10 cellular contexts compared by ENCODE assay signal in the genomic region with DNA sequence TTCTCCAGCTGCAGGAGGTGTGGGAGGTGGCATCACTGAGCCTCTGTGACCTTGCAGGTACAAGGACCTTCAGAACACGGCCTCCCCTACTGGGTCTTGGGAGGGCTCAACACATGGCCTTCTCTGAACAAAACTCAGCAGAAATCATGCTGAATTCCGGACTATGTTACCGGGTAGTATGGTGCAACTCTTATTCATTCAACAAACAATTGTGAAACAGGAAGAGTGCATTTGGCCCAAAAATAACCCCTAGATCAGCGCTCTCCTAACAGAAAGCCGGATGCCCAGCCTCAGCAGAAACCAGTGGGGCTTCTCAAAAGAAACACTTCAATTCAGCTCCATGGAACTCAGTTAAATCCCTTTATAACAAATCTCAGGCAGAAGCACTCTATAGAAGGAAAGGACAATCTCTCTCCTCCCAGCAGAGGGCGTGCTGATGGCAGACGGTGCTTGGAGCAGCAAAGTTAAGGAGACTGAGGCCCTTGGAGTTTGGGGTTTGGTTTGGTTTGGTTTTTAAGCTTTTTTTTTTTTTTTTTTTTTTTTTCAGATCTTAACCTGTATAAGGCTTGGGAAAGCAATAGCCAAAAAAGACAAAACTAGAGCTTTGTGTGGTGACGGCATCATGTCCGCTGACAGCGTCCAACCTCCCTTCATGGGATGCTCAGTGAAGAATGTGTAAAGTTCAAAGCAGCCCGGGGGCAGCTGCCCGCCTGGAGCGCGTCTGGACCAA.
A peak's percentile ranks its signal among the peaks of the same experiment; 100 is the strongest.
DNase-seq lines count a peak whose midpoint lies in the region; ATAC-seq and TF ChIP-seq lines count a peak whose summit lies in the region.
"Had no signal": no experiment of that assay in that cellular context is flagged by ENCODE, and none has a peak within 500 bp of the region (broad histone marks: within the 10 kb centered on the region; RNA-seq: fewer than 3 reads in every experiment).

No MANE protein-coding gene starts in this region.

- no peaks in the 10 kb centered on the region for H3K27me3 ChIP-seq in breast epithelium
- peaks cover 8 to 63% of the 10 kb centered on the region in 2 donors for H3K27me3 ChIP-seq in left lung
- no peaks in the 10 kb centered on the region for H3K27me3 ChIP-seq in aorta (ENCODE audit: control insufficient read depth in 1 of 2, insufficient read depth in 2 of 2, low read length in 1 of 2)

- H3K27ac ChIP-seq in breast epithelium, result no peak overlapping the region
- H3K27ac ChIP-seq in left lung, result no peak overlapping the region
- no peak overlapping the region for H3K27ac ChIP-seq in aorta (ENCODE audit: low read depth in 1 of 2, low read length in 2 of 2)
- H3K27ac ChIP-seq in coronary artery, result no peak overlapping the region
- H3K27ac ChIP-seq: parathyroid adenoma had no signal

- H3K27me3 Mint-ChIP-seq in MCF 10A (ENCODE audit: insufficient read depth, unreplicated experiment), result no peaks in the 10 kb centered on the region
- peaks cover 10% of the 10 kb centered on the region for H3K27me3 Mint-ChIP-seq in activated T-cell treated with anti-CD3 and anti-CD28 coated beads, Interleukin-2, amount 50 U/mL, for 72 hours (ENCODE audit: low read depth)

- H3K27ac Mint-ChIP-seq in MCF 10A (ENCODE audit: low read depth, unreplicated experiment), result no peak overlapping the region
- H3K27ac Mint-ChIP-seq in activated T-cell treated with anti-CD3 and anti-CD28 coated beads, Interleukin-2, amount 50 U/mL, for 72 hours, result no peak overlapping the region

- POLR2A ChIA-PET in MCF 10A (lab: Yijun Ruan, JAX), result no interaction called here

- CTCF ChIA-PET in MCF 10A (lab: Yijun Ruan, JAX), result interaction anchor here (0.6 to 1.2 kb wide), 9 partner anchors 11 to 1162 kb away, joined by 3 to 4 read pairs (median 3); no protein-coding TSS in a partner anchor

- H3K4me1 ChIP-seq in breast epithelium, result no peaks in the 10 kb centered on the region
- peaks cover 0 to 5% of the 10 kb centered on the region in 2 donors for H3K4me1 ChIP-seq in left lung
- H3K4me1 ChIP-seq in aorta (ENCODE audit: control insufficient read depth in 1 of 2, insufficient read depth in 2 of 2, low read length in 2 of 2), result no peaks in the 10 kb centered on the region
- H3K4me1 ChIP-seq: parathyroid adenoma had no signal

- BruUV-seq in MCF 10A (replicated peaks; lab: Mats Ljungman, UMichigan), result no TSS peak

- H3K9me3 ChIP-seq in breast epithelium, result no peaks in the 10 kb centered on the region
- H3K9me3 ChIP-seq in left lung, result no peaks in the 10 kb centered on the region
- H3K9me3 ChIP-seq in aorta (ENCODE audit: control insufficient read depth, low read length), result no peaks in the 10 kb centered on the region

- H3K4me3 ChIP-seq in breast epithelium (no peak overlapping the region), left lung (no peak overlapping the region), aorta (ENCODE audit: low read length in 2 of 2) (no peak overlapping the region), coronary artery (no peak overlapping the region)

- ATAC-seq in activated T-cell treated with anti-CD3 and anti-CD28 coated beads, Interleukin-2, amount 50 U/mL, for 72 hours (replicated peaks in 1 of 2), result no peak
- ATAC-seq in left lung (peak; percentile 80), GM21360 (IDR thresholded peaks at IDR 0.05; ENCODE audit: unreplicated experiment) (no peak), aorta (ENCODE audit: low FRiP score) (no peak)

- DNase-seq in MCF 10A (ENCODE audit: unreplicated experiment), result peak; percentile 27
- DNase-seq in breast epithelium (ENCODE audit: low spot score in 2 of 2), result no peak
- DNase-seq in NCI-H345 (lab: John Stamatoyannopoulos, UW), result peak; percentile 46
- DNase-seq in activated T-cell treated with anti-CD3 and anti-CD28 coated beads, Interleukin-2, amount 50 U/mL, for 72 hours, result peak; percentile 25 to 39
- DNase-seq in left lung, result no peak
- DNase-seq in aorta, result no peak
- DNase-seq in coronary artery (ENCODE audit: low spot score), result no peak
- DNase-seq: activated T-cell treated with anti-CD3 and anti-CD28 coated beads, Interleukin-2, amount 50 U/mL, for 4 hours had no signal

- intact Hi-C loops in MCF 10A (cut with micrococcal nuclease) (loop anchor here (5.0 kb wide), 1 partner anchor 1108 kb away; no protein-coding TSS in a partner anchor), breast epithelium (cut with DNase I; ENCODE audit: low total_unique reads) (no loop called here), left lung (cut with DNase I) (no loop called here), aorta (cut with DNase I) (loop anchor here in 1 of 2 donors (10.0 kb wide), 1 partner anchor 369 kb away; no protein-coding TSS in a partner anchor)

- H3K9me3 Mint-ChIP-seq in MCF 10A (ENCODE audit: unreplicated experiment), result peaks cover 10% of the 10 kb centered on the region
- no peaks in the 10 kb centered on the region for H3K9me3 Mint-ChIP-seq in activated T-cell treated with anti-CD3 and anti-CD28 coated beads, Interleukin-2, amount 50 U/mL, for 72 hours
- H3K9me3 Mint-ChIP-seq: activated T-cell treated with anti-CD3 and anti-CD28 coated beads, Interleukin-2, amount 50 U/mL, for 4 hours had no signal

- H3K36me3 ChIP-seq in breast epithelium (no peaks in the 10 kb centered on the region), left lung (no peaks in the 10 kb centered on the region), aorta (ENCODE audit: control insufficient read depth in 1 of 2, insufficient read depth in 2 of 2, low read length in 1 of 2) (no peaks in the 10 kb centered on the region)

- TF ChIP-seq POLR2A in breast epithelium (IDR thresholded peaks at IDR 0.05), result no peak

- H3K4me1 Mint-ChIP-seq in MCF 10A (ENCODE audit: insufficient read depth, unreplicated experiment), result no peaks in the 10 kb centered on the region
- H3K4me1 Mint-ChIP-seq in activated T-cell treated with anti-CD3 and anti-CD28 coated beads, Interleukin-2, amount 50 U/mL, for 72 hours (ENCODE audit: low read depth), result no peaks in the 10 kb centered on the region

- H3K36me3 Mint-ChIP-seq in MCF 10A (ENCODE audit: insufficient read depth, unreplicated experiment), result no peaks in the 10 kb centered on the region
- H3K36me3 Mint-ChIP-seq in activated T-cell treated with anti-CD3 and anti-CD28 coated beads, Interleukin-2, amount 50 U/mL, for 72 hours (ENCODE audit: insufficient read depth in 2 of 2), result no peaks in the 10 kb centered on the region

- WGBS in aorta, 2 donors, result 82 to 84% methylated on average over 14 of the region's 14 CpGs

- no peak overlapping the region for H3K4me3 Mint-ChIP-seq in MCF 10A (ENCODE audit: unreplicated experiment)
- H3K4me3 Mint-ChIP-seq in activated T-cell treated with anti-CD3 and anti-CD28 coated beads, Interleukin-2, amount 50 U/mL, for 72 hours, result no peak overlapping the region
- H3K4me3 Mint-ChIP-seq: activated T-cell treated with anti-CD3 and anti-CD28 coated beads, Interleukin-2, amount 50 U/mL, for 4 hours had no signal

- TF ChIP-seq CTCF in MCF 10A (IDR thresholded peaks at IDR 0.05; ENCODE audit: unreplicated experiment), result no peak
- TF ChIP-seq CTCF in breast epithelium (IDR thresholded peaks at IDR 0.05), result no peak
- TF ChIP-seq CTCF in left lung (IDR thresholded peaks at IDR 0.05), result peak; percentile 55
- TF ChIP-seq CTCF in coronary artery (IDR thresholded peaks at IDR 0.05), result no peak

Comparison
In these comparisons a context has a peak if more than half of its experiments do, and no peak if none do; other contexts are left out.
1. DNase-seq: peak in MCF 10A (single experiment), NCI-H345 (single experiment) and activated T-cell treated with anti-CD3 and anti-CD28 coated beads, Interleukin-2, amount 50 U/mL, for 72 hours (2 of 2); none in breast epithelium (0 of 2), left lung (0 of 2), aorta (0 of 2) and coronary artery (single experiment).
2. CTCF ChIP-seq: peak in left lung (2 of 2); none in MCF 10A (single experiment), breast epithelium (0 of 3) and coronary artery (single experiment).